In the genomic region with DNA sequence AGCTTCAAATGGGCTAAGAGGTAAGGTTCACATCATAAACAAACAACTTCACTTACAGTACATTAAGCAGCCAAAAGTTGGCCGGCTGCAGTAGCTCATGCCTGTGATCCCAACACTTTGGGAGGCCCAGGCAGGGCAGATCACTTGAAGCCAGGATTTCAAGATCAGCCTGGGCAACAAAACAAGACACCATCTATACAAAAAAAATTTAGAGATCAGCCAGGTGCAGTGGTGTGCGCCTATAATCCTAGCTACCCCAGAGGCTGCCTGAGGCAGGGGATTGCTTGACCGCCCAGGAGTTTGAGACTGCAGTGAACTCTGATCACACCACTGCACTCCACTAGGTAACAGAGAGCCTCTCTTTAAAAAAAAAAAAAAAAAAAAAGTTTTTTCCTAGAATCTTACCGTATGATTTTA, we compare ENCODE assay signal across 21 cellular contexts. TPM values are rescaled to one million over a fixed set of nuclear protein-coding genes. Genes with fewer than 3 reads are reported as not detected.
A peak's percentile ranks its signal among the peaks of the same experiment; 100 is the strongest.
DNase-seq lines count a peak whose midpoint lies in the region; ATAC-seq, FAIRE-seq and TF ChIP-seq lines count a peak whose summit lies in the region.
"Had no signal": no experiment of that assay in that cellular context is flagged by ENCODE, and none has a peak within 500 bp of the region (broad histone marks: within the 10 kb centered on the region; RNA-seq: fewer than 3 reads in every experiment).

No MANE protein-coding gene starts in this region.

- H3K27me3 ChIP-seq in astrocyte (ENCODE audit: insufficient read depth, low read length) (no peaks in the 10 kb centered on the region), hepatocyte (no peaks in the 10 kb centered on the region), thyroid gland (no peaks in the 10 kb centered on the region)
- H3K27me3 ChIP-seq: transverse colon had no signal

- H4K20me1 ChIP-seq in astrocyte (ENCODE audit: insufficient read depth, low read length), result peaks cover 85% of the 10 kb centered on the region
- peaks cover 83% of the 10 kb centered on the region for H4K20me1 ChIP-seq in hepatocyte (ENCODE audit: insufficient read depth, poor library complexity, severe bottlenecking)

- DNase-seq in Right ventricle myocardium superior, result no peak
- no peak for DNase-seq in cardiac septum (ENCODE audit: low spot score)
- peak; percentile 19 for DNase-seq in astrocyte (ENCODE audit: low read depth)
- no peak for DNase-seq in hepatocyte (ENCODE audit: low spot score)
- DNase-seq in thyroid gland, result peak; percentile 58 to 69
- DNase-seq in LoVo (ENCODE audit: low spot score), result no peak
- no peak for DNase-seq in immature natural killer cell
- no peak for DNase-seq in amygdala (lab: John Stamatoyannopoulos, UW)
- DNase-seq: activated CD4-positive, CD25-positive, alpha-beta regulatory T cell; activated CD8-positive, alpha-beta memory T cell treated with anti-CD3 and anti-CD28 coated beads for 24 hours; activated naive CD8-positive, alpha-beta T cell treated with anti-CD3 and anti-CD28 coated beads, Interleukin-2, amount 10 ng/mL, durations not matched to agents 7 days and 5 days; NCI-H1694; SHP77; stimulated activated naive CD4-positive, alpha-beta T cell; T-helper 1 cell; transverse colon had no signal

- H3K9me2 ChIP-seq in hepatocyte (replicated peaks; ENCODE audit: insufficient read depth), result no peaks in the 10 kb centered on the region

- TF ChIP-seq CTCF in astrocyte (IDR thresholded peaks at IDR 0.05; ENCODE audit: insufficient read depth, low read depth, low read length) (no peak), hepatocyte (IDR thresholded peaks at IDR 0.05; ENCODE audit: poor library complexity) (no peak), thyroid gland (IDR thresholded peaks at IDR 0.05) (no peak)

- no peaks in the 10 kb centered on the region for H3K9me3 Mint-ChIP-seq in astrocyte (ENCODE audit: unreplicated experiment)
- H3K9me3 Mint-ChIP-seq in immature natural killer cell, result no peaks in the 10 kb centered on the region
- H3K9me3 Mint-ChIP-seq: activated naive CD8-positive, alpha-beta T cell treated with anti-CD3 and anti-CD28 coated beads, Interleukin-2, amount 10 ng/mL, durations not matched to agents 7 days and 5 days; activated T-helper 1 cell treated with anti-CD3 and anti-CD28 coated beads, Interleukin-12 subunit alpha, Interleukin-12 subunit beta, Interleukin-2, Interleukin-4 antibody, amounts not matched to agents 30 ng/mL and 10 ng/mL and 1 ng/mL, durations not matched to agents 14 hours and 24 hours and 36 hours; IgD-negative memory B cell had no signal

- H3K9ac ChIP-seq in astrocyte (ENCODE audit: low read length), result no peak overlapping the region

- H2AFZ ChIP-seq in astrocyte (ENCODE audit: low read depth, low read length), result no peak overlapping the region
- no peak overlapping the region for H2AFZ ChIP-seq in hepatocyte

- ATAC-seq in Right ventricle myocardium superior (ENCODE audit: poor library complexity), result peak; percentile 80
- ATAC-seq: A549, esophagus mucosa had no signal

- H3K4me3 ChIP-seq in astrocyte (ENCODE audit: insufficient read depth, low read depth, low read length), result no peak overlapping the region
- H3K4me3 ChIP-seq in hepatocyte, result no peak overlapping the region
- no peak overlapping the region for H3K4me3 ChIP-seq in thyroid gland (replicated peaks in 1 of 3)
- H3K4me3 ChIP-seq: A549, transverse colon had no signal

- WGBS in hepatocyte (ENCODE audit: low lambda C conversion rate, missing lambda C conversion rate), result 81% methylated on average over 4 of the region's 4 CpGs
- 35 to 44% methylated on average over 4 of the region's 4 CpGs for WGBS in thyroid gland, 2 donors

- no peak overlapping the region for H3K4me2 ChIP-seq in astrocyte (ENCODE audit: low read length)
- no peak overlapping the region for H3K4me2 ChIP-seq in hepatocyte
- H3K4me2 ChIP-seq: A549 had no signal

- H3K4me1 ChIP-seq in astrocyte (ENCODE audit: insufficient read depth, low read length), result no peaks in the 10 kb centered on the region
- peaks cover 8% of the 10 kb centered on the region for H3K4me1 ChIP-seq in hepatocyte (ENCODE audit: insufficient read depth)
- H3K4me1 ChIP-seq in thyroid gland, result peaks cover 16 to 26% of the 10 kb centered on the region in 2 donors
- H3K4me1 ChIP-seq: A549 had no signal

- no peaks in the 10 kb centered on the region for H3K27me3 Mint-ChIP-seq in astrocyte (ENCODE audit: low read depth, unreplicated experiment)
- H3K27me3 Mint-ChIP-seq in immature natural killer cell (ENCODE audit: low read depth in 3 of 3), result peaks cover 0 to 2% (median 0%) of the 10 kb centered on the region in 3 donors
- H3K27me3 Mint-ChIP-seq: activated naive CD8-positive, alpha-beta T cell treated with anti-CD3 and anti-CD28 coated beads, Interleukin-2, amount 10 ng/mL, durations not matched to agents 7 days and 5 days; IgD-negative memory B cell had no signal

- TF ChIP-seq POLR2A in thyroid gland (IDR thresholded peaks at IDR 0.05), result no peak

- H3K27ac Mint-ChIP-seq in astrocyte (ENCODE audit: unreplicated experiment), result no peak overlapping the region
- no peak overlapping the region for H3K27ac Mint-ChIP-seq in immature natural killer cell
- H3K27ac Mint-ChIP-seq: activated naive CD8-positive, alpha-beta T cell treated with anti-CD3 and anti-CD28 coated beads, Interleukin-2, amount 10 ng/mL, durations not matched to agents 7 days and 5 days; activated T-helper 1 cell treated with anti-CD3 and anti-CD28 coated beads, Interleukin-12 subunit alpha, Interleukin-12 subunit beta, Interleukin-2, Interleukin-4 antibody, amounts not matched to agents 30 ng/mL and 10 ng/mL and 1 ng/mL, durations not matched to agents 14 hours and 24 hours and 36 hours; IgD-negative memory B cell had no signal

- no peaks in the 10 kb centered on the region for H3K9me3 ChIP-seq in astrocyte (ENCODE audit: insufficient read depth, low read depth, low read length)
- no peaks in the 10 kb centered on the region for H3K9me3 ChIP-seq in hepatocyte (ENCODE audit: low read depth)
- no peaks in the 10 kb centered on the region for H3K9me3 ChIP-seq in thyroid gland
- H3K9me3 ChIP-seq: A549, transverse colon had no signal

- H3K4me1 Mint-ChIP-seq in astrocyte (ENCODE audit: low read depth, unreplicated experiment) (peaks cover 21% of the 10 kb centered on the region), immature natural killer cell (no peaks in the 10 kb centered on the region)

- H3K36me3 Mint-ChIP-seq in astrocyte (ENCODE audit: low read depth, unreplicated experiment) (peaks cover 4% of the 10 kb centered on the region), immature natural killer cell (no peaks in the 10 kb centered on the region)

- intact Hi-C loops in Right ventricle myocardium superior (cut with DNase I) (no loop called here), cardiac septum (cut with DNase I) (no loop called here), thyroid gland (cut with DNase I) (no loop called here)

- H3K4me3 Mint-ChIP-seq in astrocyte (ENCODE audit: unreplicated experiment) (no peak overlapping the region), immature natural killer cell (no peak overlapping the region)
- H3K4me3 Mint-ChIP-seq: activated naive CD8-positive, alpha-beta T cell treated with anti-CD3 and anti-CD28 coated beads, Interleukin-2, amount 10 ng/mL, durations not matched to agents 7 days and 5 days; activated T-helper 1 cell treated with anti-CD3 and anti-CD28 coated beads, Interleukin-12 subunit alpha, Interleukin-12 subunit beta, Interleukin-2, Interleukin-4 antibody, amounts not matched to agents 30 ng/mL and 10 ng/mL and 1 ng/mL, durations not matched to agents 14 hours and 24 hours and 36 hours had no signal

- H3K36me3 ChIP-seq in astrocyte (ENCODE audit: insufficient read depth, low read length) (no peaks in the 10 kb centered on the region), hepatocyte (replicated peaks; ENCODE audit: insufficient read depth, low read depth) (no peaks in the 10 kb centered on the region), thyroid gland (no peaks in the 10 kb centered on the region)
- H3K36me3 ChIP-seq: transverse colon had no signal

- H3K79me2 ChIP-seq in astrocyte (ENCODE audit: insufficient read depth, low read length) (peaks cover 95% of the 10 kb centered on the region), hepatocyte (peaks cover 100% of the 10 kb centered on the region)

- H3K27ac ChIP-seq in astrocyte (ENCODE audit: low read depth, low read length) (no peak overlapping the region), hepatocyte (peak overlapping the region; percentile 51), thyroid gland (peak overlapping the region in 2 of 3 donors; percentile 7 to 70)
- H3K27ac ChIP-seq: A549, C4-2B, transverse colon had no signal

- FAIRE-seq in astrocyte (lab: Jason Lieb, UNC), result no peak

RNA-seq across cellular contexts. Expression of a gene that starts 16.9 kb away (rescaled TPM):
- total RNA-seq in Right ventricle myocardium superior (8.6 TPM), cardiac septum (11.8 TPM), astrocyte (33.7 and 34.2 TPM in 2 replicates), hepatocyte (45.4 and 51.7 TPM in 2 replicates), thyroid gland (10 to 100 TPM; 15.9 to 28.6 (median 22.5) TPM)
- polyA plus RNA-seq in hepatocyte (21.6 and 27.4 TPM in 2 replicates), immature natural killer cell (1 to 10 TPM; 1.5 TPM)

Comparison
In these comparisons a context has a peak if more than half of its experiments do, and no peak if none do; other contexts are left out.
1. DNase-seq: peak in astrocyte (single experiment) and thyroid gland (2 of 2); none in Right ventricle myocardium superior (single experiment), cardiac septum (single experiment), hepatocyte (single experiment), LoVo (single experiment), immature natural killer cell (0 of 3) and amygdala (0 of 56).